1 cellular context compared by ENCODE assay signal in the genomic region with DNA sequence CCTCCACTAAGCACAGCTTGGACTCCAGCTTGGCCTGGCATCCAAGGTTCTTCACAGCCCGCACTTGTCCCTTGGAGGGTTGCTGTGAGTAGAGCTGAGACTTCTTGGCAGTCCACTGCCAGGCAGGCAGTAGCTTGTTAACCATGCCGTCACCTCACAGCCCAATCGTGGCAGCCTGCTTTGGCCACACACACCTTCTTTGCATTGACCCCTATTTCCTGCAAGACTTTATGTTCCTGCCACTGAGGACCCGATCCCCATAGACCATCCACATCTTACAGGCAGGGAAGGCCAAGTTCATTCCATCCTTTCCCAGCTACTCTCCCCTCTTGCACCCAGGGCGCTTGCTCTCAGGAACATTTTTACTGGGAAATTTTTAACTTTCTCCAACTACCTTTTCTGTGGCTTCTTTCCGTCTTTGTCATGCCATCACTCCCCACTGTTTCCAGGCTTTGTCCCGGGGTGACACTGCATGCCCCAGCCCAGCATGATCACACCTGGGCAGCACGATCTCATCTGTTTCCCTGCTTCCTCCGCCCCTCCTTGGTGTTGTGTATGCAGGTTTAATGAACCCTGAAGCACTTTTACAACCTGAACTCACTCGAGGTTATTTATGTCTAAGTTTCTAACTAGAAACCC.
TF ChIP-seq lines count a peak whose summit lies in the region.

No MANE protein-coding gene starts in this region.

TF ChIP-seq in WTC11, 78 proteins besides CTCF, POLR2A, EP300 and RAD21 (continued from another document):
- TF ChIP-seq, protein P1, sequence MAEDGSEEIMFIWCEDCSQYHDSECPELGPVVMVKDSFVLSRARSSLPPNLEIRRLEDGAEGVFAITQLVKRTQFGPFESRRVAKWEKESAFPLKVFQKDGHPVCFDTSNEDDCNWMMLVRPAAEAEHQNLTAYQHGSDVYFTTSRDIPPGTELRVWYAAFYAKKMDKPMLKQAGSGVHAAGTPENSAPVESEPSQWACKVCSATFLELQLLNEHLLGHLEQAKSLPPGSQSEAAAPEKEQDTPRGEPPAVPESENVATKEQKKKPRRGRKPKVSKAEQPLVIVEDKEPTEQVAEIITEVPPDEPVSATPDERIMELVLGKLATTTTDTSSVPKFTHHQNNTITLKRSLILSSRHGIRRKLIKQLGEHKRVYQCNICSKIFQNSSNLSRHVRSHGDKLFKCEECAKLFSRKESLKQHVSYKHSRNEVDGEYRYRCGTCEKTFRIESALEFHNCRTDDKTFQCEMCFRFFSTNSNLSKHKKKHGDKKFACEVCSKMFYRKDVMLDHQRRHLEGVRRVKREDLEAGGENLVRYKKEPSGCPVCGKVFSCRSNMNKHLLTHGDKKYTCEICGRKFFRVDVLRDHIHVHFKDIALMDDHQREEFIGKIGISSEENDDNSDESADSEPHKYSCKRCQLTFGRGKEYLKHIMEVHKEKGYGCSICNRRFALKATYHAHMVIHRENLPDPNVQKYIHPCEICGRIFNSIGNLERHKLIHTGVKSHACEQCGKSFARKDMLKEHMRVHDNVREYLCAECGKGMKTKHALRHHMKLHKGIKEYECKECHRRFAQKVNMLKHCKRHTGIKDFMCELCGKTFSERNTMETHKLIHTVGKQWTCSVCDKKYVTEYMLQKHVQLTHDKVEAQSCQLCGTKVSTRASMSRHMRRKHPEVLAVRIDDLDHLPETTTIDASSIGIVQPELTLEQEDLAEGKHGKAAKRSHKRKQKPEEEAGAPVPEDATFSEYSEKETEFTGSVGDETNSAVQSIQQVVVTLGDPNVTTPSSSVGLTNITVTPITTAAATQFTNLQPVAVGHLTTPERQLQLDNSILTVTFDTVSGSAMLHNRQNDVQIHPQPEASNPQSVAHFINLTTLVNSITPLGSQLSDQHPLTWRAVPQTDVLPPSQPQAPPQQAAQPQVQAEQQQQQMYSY (CRISPR knock-in tag; IDR thresholded peaks at IDR 0.05) = peak; percentile 54; the same call in 1 of the 2 replicates
- TF ChIP-seq ETV6 (CRISPR knock-in tag; IDR thresholded peaks at IDR 0.05) (peak; percentile 46; the same call in 1 of the 2 replicates), ZNF317 (CRISPR knock-in tag; IDR thresholded peaks at IDR 0.05; ENCODE audit: borderline replicate concordance, low read depth) (no peak), JUN (CRISPR knock-in tag; IDR thresholded peaks at IDR 0.05) (no peak), NR2C2 (CRISPR knock-in tag; IDR thresholded peaks at IDR 0.05) (no peak), ZNF423 (CRISPR knock-in tag; IDR thresholded peaks at IDR 0.05) (peak; percentile 97), ZNF219 (CRISPR knock-in tag; IDR thresholded peaks at IDR 0.05; ENCODE audit: borderline replicate concordance) (no peak), GTF2I (CRISPR knock-in tag; conservative IDR thresholded peaks at IDR 0.05) (no peak), KAT7 (CRISPR knock-in tag; IDR thresholded peaks at IDR 0.05; ENCODE audit: borderline replicate concordance) (0 out of 2 replicates have a peak, but pooled peaks have one; percentile 69), EMX1 (CRISPR knock-in tag; IDR thresholded peaks at IDR 0.05) (no peak), ZNF138 (CRISPR knock-in tag; conservative IDR thresholded peaks at IDR 0.05) (no peak), ZNF263 (CRISPR knock-in tag; IDR thresholded peaks at IDR 0.05; ENCODE audit: low read depth) (no peak), FOXP1 (CRISPR knock-in tag; IDR thresholded peaks at IDR 0.05; ENCODE audit: borderline replicate concordance) (no peak), ZNF416 (CRISPR knock-in tag; IDR thresholded peaks at IDR 0.05) (peak; percentile 52; the same call in 1 of the 2 replicates), ZNF671 (CRISPR knock-in tag; IDR thresholded peaks at IDR 0.05) (peak; percentile 62; the same call in 1 of the 2 replicates), CREM (CRISPR knock-in tag; IDR thresholded peaks at IDR 0.05) (no peak), NFE2L1 (CRISPR knock-in tag; IDR thresholded peaks at IDR 0.05) (peak; percentile 80), PRRX2 (CRISPR knock-in tag; IDR thresholded peaks at IDR 0.05) (peak; percentile 8; the same call in 1 of the 2 replicates)
- TF ChIP-seq, protein P2, sequence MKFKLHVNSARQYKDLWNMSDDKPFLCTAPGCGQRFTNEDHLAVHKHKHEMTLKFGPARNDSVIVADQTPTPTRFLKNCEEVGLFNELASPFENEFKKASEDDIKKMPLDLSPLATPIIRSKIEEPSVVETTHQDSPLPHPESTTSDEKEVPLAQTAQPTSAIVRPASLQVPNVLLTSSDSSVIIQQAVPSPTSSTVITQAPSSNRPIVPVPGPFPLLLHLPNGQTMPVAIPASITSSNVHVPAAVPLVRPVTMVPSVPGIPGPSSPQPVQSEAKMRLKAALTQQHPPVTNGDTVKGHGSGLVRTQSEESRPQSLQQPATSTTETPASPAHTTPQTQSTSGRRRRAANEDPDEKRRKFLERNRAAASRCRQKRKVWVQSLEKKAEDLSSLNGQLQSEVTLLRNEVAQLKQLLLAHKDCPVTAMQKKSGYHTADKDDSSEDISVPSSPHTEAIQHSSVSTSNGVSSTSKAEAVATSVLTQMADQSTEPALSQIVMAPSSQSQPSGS (CRISPR knock-in tag; IDR thresholded peaks at IDR 0.05; ENCODE audit: borderline replicate concordance, low read depth) = no peak
- TF ChIP-seq, protein P3, sequence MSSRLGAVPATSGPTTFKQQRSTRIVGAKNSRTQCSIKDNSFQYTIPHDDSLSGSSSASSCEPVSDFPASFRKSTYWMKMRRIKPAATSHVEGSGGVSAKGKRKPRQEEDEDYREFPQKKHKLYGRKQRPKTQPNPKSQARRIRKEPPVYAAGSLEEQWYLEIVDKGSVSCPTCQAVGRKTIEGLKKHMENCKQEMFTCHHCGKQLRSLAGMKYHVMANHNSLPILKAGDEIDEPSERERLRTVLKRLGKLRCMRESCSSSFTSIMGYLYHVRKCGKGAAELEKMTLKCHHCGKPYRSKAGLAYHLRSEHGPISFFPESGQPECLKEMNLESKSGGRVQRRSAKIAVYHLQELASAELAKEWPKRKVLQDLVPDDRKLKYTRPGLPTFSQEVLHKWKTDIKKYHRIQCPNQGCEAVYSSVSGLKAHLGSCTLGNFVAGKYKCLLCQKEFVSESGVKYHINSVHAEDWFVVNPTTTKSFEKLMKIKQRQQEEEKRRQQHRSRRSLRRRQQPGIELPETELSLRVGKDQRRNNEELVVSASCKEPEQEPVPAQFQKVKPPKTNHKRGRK (CRISPR knock-in tag; IDR thresholded peaks at IDR 0.05; ENCODE audit: borderline replicate concordance) = no peak
- TF ChIP-seq, protein P4, sequence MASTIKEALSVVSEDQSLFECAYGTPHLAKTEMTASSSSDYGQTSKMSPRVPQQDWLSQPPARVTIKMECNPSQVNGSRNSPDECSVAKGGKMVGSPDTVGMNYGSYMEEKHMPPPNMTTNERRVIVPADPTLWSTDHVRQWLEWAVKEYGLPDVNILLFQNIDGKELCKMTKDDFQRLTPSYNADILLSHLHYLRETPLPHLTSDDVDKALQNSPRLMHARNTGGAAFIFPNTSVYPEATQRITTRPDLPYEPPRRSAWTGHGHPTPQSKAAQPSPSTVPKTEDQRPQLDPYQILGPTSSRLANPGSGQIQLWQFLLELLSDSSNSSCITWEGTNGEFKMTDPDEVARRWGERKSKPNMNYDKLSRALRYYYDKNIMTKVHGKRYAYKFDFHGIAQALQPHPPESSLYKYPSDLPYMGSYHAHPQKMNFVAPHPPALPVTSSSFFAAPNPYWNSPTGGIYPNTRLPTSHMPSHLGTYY (CRISPR knock-in tag; IDR thresholded peaks at IDR 0.05) = peak; percentile 56; the same call in 1 of the 2 replicates
- TF ChIP-seq, protein P5, sequence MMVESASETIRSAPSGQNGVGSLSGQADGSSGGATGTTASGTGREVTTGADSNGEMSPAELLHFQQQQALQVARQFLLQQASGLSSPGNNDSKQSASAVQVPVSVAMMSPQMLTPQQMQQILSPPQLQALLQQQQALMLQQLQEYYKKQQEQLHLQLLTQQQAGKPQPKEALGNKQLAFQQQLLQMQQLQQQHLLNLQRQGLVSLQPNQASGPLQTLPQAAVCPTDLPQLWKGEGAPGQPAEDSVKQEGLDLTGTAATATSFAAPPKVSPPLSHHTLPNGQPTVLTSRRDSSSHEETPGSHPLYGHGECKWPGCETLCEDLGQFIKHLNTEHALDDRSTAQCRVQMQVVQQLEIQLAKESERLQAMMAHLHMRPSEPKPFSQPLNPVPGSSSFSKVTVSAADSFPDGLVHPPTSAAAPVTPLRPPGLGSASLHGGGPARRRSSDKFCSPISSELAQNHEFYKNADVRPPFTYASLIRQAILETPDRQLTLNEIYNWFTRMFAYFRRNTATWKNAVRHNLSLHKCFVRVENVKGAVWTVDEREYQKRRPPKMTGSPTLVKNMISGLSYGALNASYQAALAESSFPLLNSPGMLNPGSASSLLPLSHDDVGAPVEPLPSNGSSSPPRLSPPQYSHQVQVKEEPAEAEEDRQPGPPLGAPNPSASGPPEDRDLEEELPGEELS (CRISPR knock-in tag; IDR thresholded peaks at IDR 0.05) = 0 out of 2 replicates have a peak, but pooled peaks have one; percentile 59
- TF ChIP-seq, protein P6, sequence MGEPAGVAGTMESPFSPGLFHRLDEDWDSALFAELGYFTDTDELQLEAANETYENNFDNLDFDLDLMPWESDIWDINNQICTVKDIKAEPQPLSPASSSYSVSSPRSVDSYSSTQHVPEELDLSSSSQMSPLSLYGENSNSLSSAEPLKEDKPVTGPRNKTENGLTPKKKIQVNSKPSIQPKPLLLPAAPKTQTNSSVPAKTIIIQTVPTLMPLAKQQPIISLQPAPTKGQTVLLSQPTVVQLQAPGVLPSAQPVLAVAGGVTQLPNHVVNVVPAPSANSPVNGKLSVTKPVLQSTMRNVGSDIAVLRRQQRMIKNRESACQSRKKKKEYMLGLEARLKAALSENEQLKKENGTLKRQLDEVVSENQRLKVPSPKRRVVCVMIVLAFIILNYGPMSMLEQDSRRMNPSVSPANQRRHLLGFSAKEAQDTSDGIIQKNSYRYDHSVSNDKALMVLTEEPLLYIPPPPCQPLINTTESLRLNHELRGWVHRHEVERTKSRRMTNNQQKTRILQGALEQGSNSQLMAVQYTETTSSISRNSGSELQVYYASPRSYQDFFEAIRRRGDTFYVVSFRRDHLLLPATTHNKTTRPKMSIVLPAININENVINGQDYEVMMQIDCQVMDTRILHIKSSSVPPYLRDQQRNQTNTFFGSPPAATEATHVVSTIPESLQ (CRISPR knock-in tag; IDR thresholded peaks at IDR 0.05) = no peak
